Comparison of ENCODE assay signal across 11 cellular contexts in the genomic region with DNA sequence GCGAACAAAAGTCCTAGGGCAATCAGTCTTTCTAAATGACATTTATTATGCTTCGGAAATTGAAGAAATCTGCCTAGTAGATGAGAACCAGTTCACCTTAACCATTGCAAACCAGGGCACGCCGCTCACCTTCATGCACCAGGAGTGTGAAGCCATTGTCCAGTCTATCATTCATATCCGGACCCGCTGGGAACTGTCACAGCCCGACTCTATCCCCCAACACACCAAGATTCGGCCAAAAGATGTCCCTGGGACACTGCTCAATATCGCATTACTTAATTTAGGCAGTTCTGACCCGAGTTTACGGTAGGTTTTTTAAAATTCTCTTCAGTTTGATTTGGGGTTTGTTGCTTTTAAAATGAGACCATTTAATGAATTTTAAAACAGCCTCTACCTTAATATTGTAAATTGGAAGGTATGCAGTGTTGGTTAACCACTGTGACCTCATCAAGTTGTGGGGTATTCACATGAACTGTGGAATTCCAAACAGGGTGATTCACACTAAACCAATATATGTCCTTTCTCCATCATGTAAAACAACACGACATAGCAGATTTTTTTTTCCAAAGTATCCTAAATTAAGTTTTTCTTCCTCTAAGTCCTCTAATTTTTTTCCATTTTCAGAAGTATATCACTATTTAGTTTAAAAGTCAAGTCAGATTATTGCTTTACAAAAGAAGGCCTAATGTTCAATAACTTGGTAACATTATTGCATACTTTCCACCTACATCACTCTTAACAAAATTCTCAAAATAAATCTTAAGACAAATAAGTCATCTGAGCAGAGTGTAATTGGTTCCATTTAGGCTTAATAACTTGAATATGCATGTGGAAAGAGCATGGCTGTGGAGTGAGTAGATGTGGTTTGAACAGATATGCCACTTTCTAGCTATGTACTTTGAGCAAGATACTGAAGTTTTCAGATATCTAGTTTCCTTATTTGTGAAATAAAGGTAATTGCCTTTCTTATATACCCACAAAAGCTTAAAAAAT. TPM values are rescaled to one million over a fixed set of nuclear protein-coding genes. Genes with fewer than 3 reads are reported as not detected.
DNase-seq lines count a peak whose midpoint lies in the region; FAIRE-seq and TF ChIP-seq lines count a peak whose summit lies in the region.
"Had no signal": no experiment of that assay in that cellular context is flagged by ENCODE, and none has a peak within 500 bp of the region (broad histone marks: within the 10 kb centered on the region; RNA-seq: fewer than 3 reads in every experiment).

No MANE protein-coding gene starts in this region.

- no peaks in the 10 kb centered on the region for H3K4me1 Mint-ChIP-seq in progenitor cell of endocrine pancreas (ENCODE audit: low read depth)

- H2AFZ ChIP-seq in endothelial cell of umbilical vein (ENCODE audit: low read depth, low read length) (no peak overlapping the region), hepatocyte (no peak overlapping the region)

- H3K27ac Mint-ChIP-seq in progenitor cell of endocrine pancreas = peak overlapping the region; percentile 56
- H3K27ac Mint-ChIP-seq: effector memory CD8-positive, alpha-beta T cell had no signal

- H3K36me3 ChIP-seq in endothelial cell of umbilical vein (ENCODE audit: control insufficient read depth in 2 of 2, extremely low read depth in 1 of 2, insufficient read depth in 2 of 2, low read length in 2 of 2) = peaks cover 0 to 2% of the 10 kb centered on the region in 2 experiments
- peaks cover 5 to 8% of the 10 kb centered on the region in 2 donors for H3K36me3 ChIP-seq in small intestine (ENCODE audit: control insufficient read depth in 2 of 2, insufficient read depth in 2 of 2, low read length in 2 of 2)
- no peaks in the 10 kb centered on the region for H3K36me3 ChIP-seq in hepatocyte (replicated peaks; ENCODE audit: insufficient read depth, low read depth)

- BruUV-seq in endothelial cell of umbilical vein (replicated peaks; lab: Mats Ljungman, UMichigan) = no TSS peak

- intact Hi-C loops in endothelial cell of umbilical vein (cut with micrococcal nuclease) = no loop called here

- no peaks in the 10 kb centered on the region for H3K9me3 Mint-ChIP-seq in progenitor cell of endocrine pancreas (ENCODE audit: low read depth)
- H3K9me3 Mint-ChIP-seq: effector memory CD8-positive, alpha-beta T cell had no signal

- H3K27me3 ChIP-seq in endothelial cell of umbilical vein (ENCODE audit: control insufficient read depth in 2 of 2, insufficient read depth in 2 of 2, low read length in 2 of 2) (no peaks in the 10 kb centered on the region), small intestine (ENCODE audit: control insufficient read depth in 2 of 2, insufficient read depth in 2 of 2, low read length in 2 of 2) (no peaks in the 10 kb centered on the region), hepatocyte (no peaks in the 10 kb centered on the region)
- H3K27me3 ChIP-seq: upper lobe of right lung had no signal

- H3K9ac ChIP-seq in endothelial cell of umbilical vein (replicated peaks; ENCODE audit: extremely low read depth, insufficient read depth, low read length) = no peak overlapping the region

- H3K79me2 ChIP-seq in endothelial cell of umbilical vein (ENCODE audit: control insufficient read depth, insufficient read depth, low read length) (no peaks in the 10 kb centered on the region), hepatocyte (no peaks in the 10 kb centered on the region)

- CTCF ChIA-PET in endothelial cell of umbilical vein (lab: Charles Lee) = interaction anchor here (0.7 to 1.5 kb wide), 4 partner anchors 9 to 33 kb away, joined by 3 to 6 read pairs (median 4); partner anchors contain the start of gene EVI2B

- WGBS in small intestine, 3 donors = 97% methylated on average over 12 of the region's 12 CpGs
- WGBS in hepatocyte (ENCODE audit: low lambda C conversion rate, missing lambda C conversion rate) = 92% methylated on average over 12 of the region's 12 CpGs

- TF ChIP-seq CTCF in endothelial cell of umbilical vein (IDR thresholded peaks at IDR 0.05; ENCODE audit: extremely low read depth in 1 of 2, insufficient read depth in 1 of 2, low read depth in 1 of 2, low read length in 2 of 2) = no peak
- TF ChIP-seq CTCF in progenitor cell of endocrine pancreas (IDR thresholded peaks at IDR 0.05; ENCODE audit: unreplicated experiment) = no peak
- TF ChIP-seq CTCF in hepatocyte (IDR thresholded peaks at IDR 0.05; ENCODE audit: poor library complexity) = no peak

- no peaks in the 10 kb centered on the region for H3K9me3 ChIP-seq in endothelial cell of umbilical vein (replicated peaks; ENCODE audit: control insufficient read depth, insufficient read depth, low read length)
- H3K9me3 ChIP-seq in small intestine (ENCODE audit: control insufficient read depth, low read depth) = no peaks in the 10 kb centered on the region
- H3K9me3 ChIP-seq in hepatocyte (ENCODE audit: low read depth) = no peaks in the 10 kb centered on the region
- H3K9me3 ChIP-seq: upper lobe of right lung had no signal

- H3K9me2 ChIP-seq in hepatocyte (replicated peaks; ENCODE audit: insufficient read depth) = no peaks in the 10 kb centered on the region

- peak overlapping the region; percentile 40 for H3K27ac ChIP-seq in endothelial cell of umbilical vein (ENCODE audit: insufficient read depth, low read depth, low read length)
- H3K27ac ChIP-seq in small intestine (ENCODE audit: low read depth in 1 of 2, low read length in 1 of 2) = no peak overlapping the region
- H3K27ac ChIP-seq in hepatocyte = no peak overlapping the region
- H3K27ac ChIP-seq: upper lobe of right lung had no signal

- no peaks in the 10 kb centered on the region for H4K20me1 ChIP-seq in endothelial cell of umbilical vein (replicated peaks; ENCODE audit: control insufficient read depth, extremely low read depth, insufficient read depth, low read length)
- no peaks in the 10 kb centered on the region for H4K20me1 ChIP-seq in hepatocyte (ENCODE audit: insufficient read depth, poor library complexity, severe bottlenecking)

- H3K4me1 ChIP-seq in endothelial cell of umbilical vein (ENCODE audit: control insufficient read depth, extremely low read depth, insufficient read depth, low read length) = peaks cover 3% of the 10 kb centered on the region
- H3K4me1 ChIP-seq in small intestine (ENCODE audit: control insufficient read depth in 2 of 2, insufficient read depth in 1 of 2, low read depth in 1 of 2, low read length in 1 of 2) = no peaks in the 10 kb centered on the region
- H3K4me1 ChIP-seq in hepatocyte (ENCODE audit: insufficient read depth) = no peaks in the 10 kb centered on the region
- H3K4me1 ChIP-seq: upper lobe of right lung had no signal

- H3K27me3 Mint-ChIP-seq in progenitor cell of endocrine pancreas = no peaks in the 10 kb centered on the region
- H3K27me3 Mint-ChIP-seq: effector memory CD8-positive, alpha-beta T cell had no signal

- DNase-seq in GM03348 (ENCODE audit: low spot score) (peak; percentile 76), RKO (ENCODE audit: low spot score) (peak; percentile 9), endothelial cell of umbilical vein (ENCODE audit: low read depth, low spot score) (no peak), progenitor cell of endocrine pancreas (ENCODE audit: low spot score, unreplicated experiment) (no peak), small intestine (no peak), NCI-H2227 treated with DMSO at 0.1 percent for 48 hours (lab: John Stamatoyannopoulos, UW) (no peak), activated gamma-delta T cell (lab: John Stamatoyannopoulos, UW) (no peak), hepatocyte (ENCODE audit: low spot score) (no peak)
- DNase-seq: effector memory CD8-positive, alpha-beta T cell; occipital lobe; upper lobe of right lung had no signal

- peak; percentile 73 for FAIRE-seq in endothelial cell of umbilical vein (lab: Jason Lieb, UNC)
- FAIRE-seq in small intestine (lab: Jason Lieb, UNC) = no peak

- no peak for TF ChIP-seq POLR2A in endothelial cell of umbilical vein (IDR thresholded peaks at IDR 0.05; ENCODE audit: low read depth, low read length)

- no peaks in the 10 kb centered on the region for H3K9me1 ChIP-seq in endothelial cell of umbilical vein (replicated peaks; ENCODE audit: control insufficient read depth, extremely low read depth, insufficient read depth, low read length)

- H3K4me3 Mint-ChIP-seq in progenitor cell of endocrine pancreas (ENCODE audit: low read depth) = no peak overlapping the region
- H3K4me3 Mint-ChIP-seq: effector memory CD8-positive, alpha-beta T cell had no signal

- POLR2A ChIA-PET in endothelial cell of umbilical vein (lab: Charles Lee) = no interaction called here

- H3K4me3 ChIP-seq in endothelial cell of umbilical vein (replicated peaks in 1 of 3; ENCODE audit: insufficient read depth in 1 of 3, low read depth in 1 of 3, low read length in 3 of 3) (no peak overlapping the region), small intestine (ENCODE audit: low read depth in 1 of 2, low read length in 2 of 2) (no peak overlapping the region), hepatocyte (no peak overlapping the region)
- H3K4me3 ChIP-seq: upper lobe of right lung had no signal

- H3K36me3 Mint-ChIP-seq in progenitor cell of endocrine pancreas (ENCODE audit: insufficient read depth) = peaks cover 12% of the 10 kb centered on the region

- dilution Hi-C loops in endothelial cell of umbilical vein (cut with MboI; ENCODE audit: extremely low pct_ligation_motif_present, low sequenced_read_pairs) = no loop called here

- H3K4me2 ChIP-seq in endothelial cell of umbilical vein (ENCODE audit: insufficient read depth, low read length) (no peak overlapping the region), hepatocyte (no peak overlapping the region)

RNA-seq across cellular contexts. Expression of gene EVI2A, which starts 6.4 kb away (rescaled TPM):
- total RNA-seq in endothelial cell of umbilical vein (0.22 TPM in 1 of 2 replicates, not detected in the other), progenitor cell of endocrine pancreas (not detected in 2 replicates), hepatocyte (0.10 and 0.28 TPM in 2 replicates)
- polyA plus RNA-seq in endothelial cell of umbilical vein (0.06 and 0.07 TPM in 2 replicates), small intestine (1 to 10 TPM; 1.3 to 9.5 (median 8.1) TPM), hepatocyte (0.88 and 1.1 TPM in 2 replicates)
- polyA plus RNA-seq in endothelial cell of umbilical vein (2011; cell fraction: cytosol; rRNA removed) = 0.13 and 0.26 TPM in 2 replicates
- polyA plus RNA-seq in endothelial cell of umbilical vein (2011; cell fraction: nucleus; rRNA removed) = 0.12 TPM in 1 of 2 replicates, not detected in the other
- polyA plus RNA-seq in endothelial cell of umbilical vein (2012) = 1.1 and 1.4 TPM in 2 replicates
- polyA minus RNA-seq in endothelial cell of umbilical vein = not detected in 2 replicates
- not detected for polyA minus RNA-seq in endothelial cell of umbilical vein (2011; cell fraction: cytosol; rRNA and poly(A)+ RNA removed)
- not detected in 2 replicates for polyA minus RNA-seq in endothelial cell of umbilical vein (2011; cell fraction: nucleus; rRNA and poly(A)+ RNA removed)

RNA-seq across cellular contexts. Expression of gene EVI2B, which starts 14.0 kb away (rescaled TPM):
- total RNA-seq in endothelial cell of umbilical vein = 1.7 and 2.3 TPM in 2 replicates
- polyA plus RNA-seq in endothelial cell of umbilical vein = 1.8 and 1.9 TPM in 2 replicates
- 2.2 and 3.0 TPM in 2 replicates for polyA plus RNA-seq in endothelial cell of umbilical vein (2011; cell fraction: cytosol; rRNA removed)
- polyA plus RNA-seq in endothelial cell of umbilical vein (2011; cell fraction: nucleus; rRNA removed) = 0.55 and 1.4 TPM in 2 replicates
- 1.2 and 2.5 TPM in 2 replicates for polyA plus RNA-seq in endothelial cell of umbilical vein (2012)
- polyA minus RNA-seq in endothelial cell of umbilical vein = 1.6 and 2.2 TPM in 2 replicates
- not detected for polyA minus RNA-seq in endothelial cell of umbilical vein (2011; cell fraction: cytosol; rRNA and poly(A)+ RNA removed)
- 0.24 and 1.2 TPM in 2 replicates for polyA minus RNA-seq in endothelial cell of umbilical vein (2011; cell fraction: nucleus; rRNA and poly(A)+ RNA removed)
- total RNA-seq in progenitor cell of endocrine pancreas = not detected in 2 replicates
- polyA plus RNA-seq in small intestine = 10 to 100 TPM in 1 of 3 donors, 1 to 10 TPM in 2; 1.1 to 20.5 (median 6.7) TPM
- not detected in 2 replicates for total RNA-seq in hepatocyte
- polyA plus RNA-seq in hepatocyte = 0.34 TPM in 1 of 2 replicates, not detected in the other

RNA-seq across cellular contexts. Expression of gene OMG, which starts 30.8 kb away (rescaled TPM):
- not detected in 2 replicates for total RNA-seq in endothelial cell of umbilical vein
- 0.37 and 0.86 TPM in 2 replicates for polyA plus RNA-seq in endothelial cell of umbilical vein
- polyA plus RNA-seq in endothelial cell of umbilical vein (2011; cell fraction: cytosol; rRNA removed) = 0.53 and 0.71 TPM in 2 replicates
- 0.15 and 0.25 TPM in 2 replicates for polyA plus RNA-seq in endothelial cell of umbilical vein (2011; cell fraction: nucleus; rRNA removed)
- 0.27 and 1.3 TPM in 2 replicates for polyA plus RNA-seq in endothelial cell of umbilical vein (2012)
- polyA minus RNA-seq in endothelial cell of umbilical vein = not detected in 2 replicates
- not detected for polyA minus RNA-seq in endothelial cell of umbilical vein (2011; cell fraction: cytosol; rRNA and poly(A)+ RNA removed)
- not detected in 2 replicates for polyA minus RNA-seq in endothelial cell of umbilical vein (2011; cell fraction: nucleus; rRNA and poly(A)+ RNA removed)
- total RNA-seq in progenitor cell of endocrine pancreas = not detected in 2 replicates
- polyA plus RNA-seq in small intestine = 1 to 10 TPM in 2 of 3 donors, not detected in 1; 1.3 to 5.9 TPM
- 0.12 TPM in 1 of 2 replicates, not detected in the other for total RNA-seq in hepatocyte
- 0.58 and 2.2 TPM in 2 replicates for polyA plus RNA-seq in hepatocyte

Comparison
In these comparisons a context has a peak if more than half of its experiments do, and no peak if none do; other contexts are left out.
1. DNase-seq: peak in GM03348 (single experiment) and RKO (single experiment); none in endothelial cell of umbilical vein (single experiment), progenitor cell of endocrine pancreas (single experiment), small intestine (single experiment), NCI-H2227 treated with DMSO at 0.1 percent for 48 hours (single experiment), activated gamma-delta T cell (single experiment) and hepatocyte (single experiment).